9 cellular contexts compared by ENCODE assay signal in the genomic region with DNA sequence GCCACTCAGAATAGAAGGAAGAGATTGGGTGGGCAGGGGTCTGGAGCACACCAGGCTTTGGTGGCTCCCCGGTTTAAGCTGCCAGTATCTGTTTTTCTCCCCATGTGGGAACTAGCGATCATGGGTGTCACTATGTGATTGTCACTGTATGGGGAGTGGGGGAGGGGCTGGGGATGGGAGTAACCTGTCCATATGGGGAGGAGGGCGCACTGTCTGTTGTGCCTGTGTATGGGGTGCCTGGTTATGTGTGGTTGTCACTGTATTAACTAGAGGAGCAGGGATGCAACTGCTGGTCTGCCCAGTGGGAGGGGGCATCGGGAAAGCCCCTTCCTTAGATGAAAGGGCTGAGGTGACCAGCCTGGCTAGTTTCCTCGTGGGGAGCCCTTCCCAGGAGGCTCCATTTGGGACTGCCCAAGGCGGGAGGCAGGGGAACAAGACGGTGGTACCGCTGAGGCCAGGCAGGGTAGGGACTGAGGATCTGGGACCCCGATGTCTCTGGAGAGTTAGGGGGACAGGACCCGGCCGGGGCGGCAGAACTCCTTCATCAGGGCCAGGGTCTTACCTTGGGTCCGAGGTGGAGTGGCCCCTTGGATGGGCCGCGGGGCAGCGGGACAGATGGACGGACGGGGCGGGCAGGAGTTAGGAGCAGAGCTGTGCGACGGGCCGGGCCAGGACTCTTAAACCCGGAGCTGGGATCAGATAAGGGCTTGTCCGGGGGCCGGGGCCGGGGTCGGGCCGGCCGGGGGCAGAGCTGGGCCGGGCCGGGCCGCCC. TPM values are rescaled to one million over a fixed set of nuclear protein-coding genes. Genes with fewer than 3 reads are reported as not detected.
DNase-seq lines count a peak whose midpoint lies in the region; ATAC-seq, FAIRE-seq and TF ChIP-seq lines count a peak whose summit lies in the region.
"Had no signal": no experiment of that assay in that cellular context is flagged by ENCODE, and none has a peak within 500 bp of the region (broad histone marks: within the 10 kb centered on the region; RNA-seq: fewer than 3 reads in every experiment).

TSS of gene KCNJ10 (minus strand) at position 701 of the 772 bp plus-strand sequence. CDS start 27,628 bp downstream, outside the sequence.

- H3K27me3 ChIP-seq in left ventricle myocardium inferior (ENCODE audit: low read depth), result peaks cover 37% of the 10 kb centered on the region
- H3K27me3 ChIP-seq in mononuclear cell (ENCODE audit: insufficient read depth, low read length), result peaks cover 29% of the 10 kb centered on the region
- H3K27me3 ChIP-seq in vagina, result no peaks in the 10 kb centered on the region

- FAIRE-seq in H54 (lab: Jason Lieb, UNC), result no peak

- H3K36me3 ChIP-seq in left ventricle myocardium inferior (no peaks in the 10 kb centered on the region), vagina (no peaks in the 10 kb centered on the region)

- TF ChIP-seq POLR2A in vagina (IDR thresholded peaks at IDR 0.05) (no peak), H54 (IDR thresholded peaks at IDR 0.05; ENCODE audit: low read depth, low read length) (no peak)

- TF ChIP-seq CTCF in left ventricle myocardium inferior (IDR thresholded peaks at IDR 0.05; ENCODE audit: borderline replicate concordance) (no peak), vagina (IDR thresholded peaks at IDR 0.05) (no peak)

- H3K9me3 ChIP-seq in left ventricle myocardium inferior (replicated peaks), result no peaks in the 10 kb centered on the region
- H3K9me3 ChIP-seq in mononuclear cell (ENCODE audit: low read depth, low read length), result no peaks in the 10 kb centered on the region
- no peaks in the 10 kb centered on the region for H3K9me3 ChIP-seq in vagina

- intact Hi-C loops in left ventricle myocardium inferior (cut with micrococcal nuclease) (no loop called here), Right ventricle myocardium superior (cut with DNase I) (no loop called here), vagina (cut with DNase I) (loop anchor here (5.0 kb wide), 1 partner anchor 1472 kb away; no protein-coding TSS in a partner anchor)

- DNase-seq in left ventricle myocardium inferior (no peak), Right ventricle myocardium superior (no peak), caudate nucleus (lab: John Stamatoyannopoulos, UW) (peak in 5 of 61 donors; percentile 26 to 68 (median 54)), vagina (ENCODE audit: extremely low spot score in 2 of 2) (no peak), H54 (ENCODE audit: insufficient read length, low spot score) (no peak), NCI-H1092 (lab: John Stamatoyannopoulos, UW) (no peak)
- DNase-seq in activated CD4-positive, alpha-beta T cell treated with anti-CD3 and anti-CD28 coated beads, Interleukin-2, amount 50 U/mL, for 48 hours, result no peak

- peaks cover 13% of the 10 kb centered on the region for H3K4me1 ChIP-seq in left ventricle myocardium inferior
- peaks cover 10% of the 10 kb centered on the region for H3K4me1 ChIP-seq in mononuclear cell (ENCODE audit: insufficient read depth, low read length)
- peaks cover 18% of the 10 kb centered on the region for H3K4me1 ChIP-seq in vagina

- H3K27ac ChIP-seq in left ventricle myocardium inferior (replicated peaks) (no peak within 1 kb of the TSS), caudate nucleus (ENCODE audit: low read depth, low read length) (peak within 1 kb of the TSS; percentile 96), vagina (no peak within 1 kb of the TSS)

- no peak for ATAC-seq in Right ventricle myocardium superior (ENCODE audit: poor library complexity)

- peak within 1 kb of the TSS; percentile 65 for H3K4me3 ChIP-seq in left ventricle myocardium inferior
- H3K4me3 ChIP-seq in mononuclear cell (ENCODE audit: low read length), result peak within 1 kb of the TSS; percentile 39
- H3K4me3 ChIP-seq in vagina, result peak within 1 kb of the TSS; percentile 47 to 55

RNA-seq across cellular contexts. Expression of gene KCNJ10, which starts in this region (rescaled TPM):
- total RNA-seq in left ventricle myocardium inferior (not detected), Right ventricle myocardium superior (0.16 TPM), mononuclear cell (not detected), vagina (not detected)
- total RNA-seq: myocyte had no signal
